ENCODE assay signal across 1 cellular context in the genomic region with DNA sequence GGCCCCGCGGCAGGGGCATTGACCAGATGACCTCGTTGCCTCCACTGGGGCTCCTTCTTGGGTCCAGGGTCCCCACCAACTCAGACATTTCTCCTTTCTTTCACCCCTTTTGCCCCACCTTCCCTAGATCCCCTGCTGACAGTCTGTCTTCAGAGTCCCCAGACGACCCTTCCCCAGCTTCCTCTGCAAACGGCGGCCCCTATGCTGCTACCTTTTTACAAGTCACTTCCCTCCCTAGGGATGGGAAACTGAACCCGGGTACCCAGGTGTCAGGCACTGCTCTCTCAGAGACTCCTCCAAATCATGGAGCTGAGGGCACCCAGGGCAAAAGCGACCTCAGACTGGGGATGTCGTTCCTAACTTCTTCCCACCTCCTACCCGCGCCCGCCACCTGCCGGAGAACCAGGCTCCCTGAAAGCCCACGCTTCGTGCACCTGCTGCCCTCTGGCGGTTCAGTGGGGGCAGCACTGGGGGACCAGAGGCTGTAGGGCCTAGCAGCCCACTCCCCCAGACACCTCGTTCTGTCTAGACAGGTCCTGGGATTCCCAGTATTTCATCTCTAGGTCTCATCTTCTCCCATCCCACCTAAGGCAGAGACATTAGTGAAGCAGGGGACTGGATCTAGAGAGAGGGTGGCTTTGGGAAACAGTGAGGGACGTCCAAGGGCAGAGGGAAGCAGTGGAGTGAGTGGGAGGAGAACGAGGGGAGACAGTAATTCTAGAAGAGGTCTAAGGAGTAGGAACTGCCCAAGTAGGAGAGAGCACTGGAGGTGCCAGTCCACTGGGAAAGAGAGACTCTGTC.
A peak's percentile ranks its signal among the peaks of the same experiment; 100 is the strongest.
TF ChIP-seq lines count a peak whose summit lies in the region.

No MANE protein-coding gene starts in this region.

TF ChIP-seq in K562, 482 proteins besides CTCF, POLR2A, EP300 and RAD21 (continued from another document):
- 0 out of 2 replicates have a peak, but pooled peaks have one; percentile 29 for TF ChIP-seq SMARCC2 (IDR thresholded peaks at IDR 0.05; ENCODE audit: low read depth)
- no peak for TF ChIP-seq SLC30A9 (CRISPR knock-in tag; IDR thresholded peaks at IDR 0.05)
- TF ChIP-seq ZNF431 (CRISPR knock-in tag; IDR thresholded peaks at IDR 0.05): no peak
- TF ChIP-seq, protein P1, sequence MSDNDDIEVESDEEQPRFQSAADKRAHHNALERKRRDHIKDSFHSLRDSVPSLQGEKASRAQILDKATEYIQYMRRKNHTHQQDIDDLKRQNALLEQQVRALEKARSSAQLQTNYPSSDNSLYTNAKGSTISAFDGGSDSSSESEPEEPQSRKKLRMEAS (CRISPR knock-in tag; IDR thresholded peaks at IDR 0.05): peak; percentile 76
- TF ChIP-seq BHLHE40 (IDR thresholded peaks at IDR 0.05; ENCODE audit: low read length): peak; percentile 56
- TF ChIP-seq, protein P2, sequence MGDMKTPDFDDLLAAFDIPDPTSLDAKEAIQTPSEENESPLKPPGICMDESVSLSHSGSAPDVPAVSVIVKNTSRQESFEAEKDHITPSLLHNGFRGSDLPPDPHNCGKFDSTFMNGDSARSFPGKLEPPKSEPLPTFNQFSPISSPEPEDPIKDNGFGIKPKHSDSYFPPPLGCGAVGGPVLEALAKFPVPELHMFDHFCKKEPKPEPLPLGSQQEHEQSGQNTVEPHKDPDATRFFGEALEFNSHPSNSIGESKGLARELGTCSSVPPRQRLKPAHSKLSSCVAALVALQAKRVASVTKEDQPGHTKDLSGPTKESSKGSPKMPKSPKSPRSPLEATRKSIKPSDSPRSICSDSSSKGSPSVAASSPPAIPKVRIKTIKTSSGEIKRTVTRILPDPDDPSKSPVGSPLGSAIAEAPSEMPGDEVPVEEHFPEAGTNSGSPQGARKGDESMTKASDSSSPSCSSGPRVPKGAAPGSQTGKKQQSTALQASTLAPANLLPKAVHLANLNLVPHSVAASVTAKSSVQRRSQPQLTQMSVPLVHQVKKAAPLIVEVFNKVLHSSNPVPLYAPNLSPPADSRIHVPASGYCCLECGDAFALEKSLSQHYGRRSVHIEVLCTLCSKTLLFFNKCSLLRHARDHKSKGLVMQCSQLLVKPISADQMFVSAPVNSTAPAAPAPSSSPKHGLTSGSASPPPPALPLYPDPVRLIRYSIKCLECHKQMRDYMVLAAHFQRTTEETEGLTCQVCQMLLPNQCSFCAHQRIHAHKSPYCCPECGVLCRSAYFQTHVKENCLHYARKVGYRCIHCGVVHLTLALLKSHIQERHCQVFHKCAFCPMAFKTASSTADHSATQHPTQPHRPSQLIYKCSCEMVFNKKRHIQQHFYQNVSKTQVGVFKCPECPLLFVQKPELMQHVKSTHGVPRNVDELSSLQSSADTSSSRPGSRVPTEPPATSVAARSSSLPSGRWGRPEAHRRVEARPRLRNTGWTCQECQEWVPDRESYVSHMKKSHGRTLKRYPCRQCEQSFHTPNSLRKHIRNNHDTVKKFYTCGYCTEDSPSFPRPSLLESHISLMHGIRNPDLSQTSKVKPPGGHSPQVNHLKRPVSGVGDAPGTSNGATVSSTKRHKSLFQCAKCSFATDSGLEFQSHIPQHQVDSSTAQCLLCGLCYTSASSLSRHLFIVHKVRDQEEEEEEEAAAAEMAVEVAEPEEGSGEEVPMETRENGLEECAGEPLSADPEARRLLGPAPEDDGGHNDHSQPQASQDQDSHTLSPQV (IDR thresholded peaks at IDR 0.05): peak; percentile 90
- TF ChIP-seq SMAD4 (CRISPR knock-in tag; conservative IDR thresholded peaks at IDR 0.05): peak; percentile 47; the same call in 1 of the 2 replicates
- TF ChIP-seq, protein P3, sequence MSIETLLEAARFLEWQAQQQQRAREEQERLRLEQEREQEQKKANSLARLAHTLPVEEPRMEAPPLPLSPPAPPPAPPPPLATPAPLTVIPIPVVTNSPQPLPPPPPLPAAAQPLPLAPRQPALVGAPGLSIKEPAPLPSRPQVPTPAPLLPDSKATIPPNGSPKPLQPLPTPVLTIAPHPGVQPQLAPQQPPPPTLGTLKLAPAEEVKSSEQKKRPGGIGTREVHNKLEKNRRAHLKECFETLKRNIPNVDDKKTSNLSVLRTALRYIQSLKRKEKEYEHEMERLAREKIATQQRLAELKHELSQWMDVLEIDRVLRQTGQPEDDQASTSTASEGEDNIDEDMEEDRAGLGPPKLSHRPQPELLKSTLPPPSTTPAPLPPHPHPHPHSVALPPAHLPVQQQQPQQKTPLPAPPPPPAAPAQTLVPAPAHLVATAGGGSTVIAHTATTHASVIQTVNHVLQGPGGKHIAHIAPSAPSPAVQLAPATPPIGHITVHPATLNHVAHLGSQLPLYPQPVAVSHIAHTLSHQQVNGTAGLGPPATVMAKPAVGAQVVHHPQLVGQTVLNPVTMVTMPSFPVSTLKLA (conservative IDR thresholded peaks at IDR 0.05): peak; percentile 57 to 72
- TF ChIP-seq TOE1 (IDR thresholded peaks at IDR 0.05; ENCODE audit: borderline replicate concordance): peak; percentile 71
- TF ChIP-seq TOE1 (CRISPR knock-in tag; IDR thresholded peaks at IDR 0.05; ENCODE audit: borderline replicate concordance, low read depth): no peak
- TF ChIP-seq DACH1 (IDR thresholded peaks at IDR 0.05; ENCODE audit: partially characterized antibody): peak; percentile 33
- no peak for TF ChIP-seq ZNF780A (CRISPR knock-in tag; IDR thresholded peaks at IDR 0.05)
- no peak for TF ChIP-seq DDX20 (tag; IDR thresholded peaks at IDR 0.05; ENCODE audit: low read depth)
- TF ChIP-seq STAG1 (CRISPR knock-in tag; IDR thresholded peaks at IDR 0.05; ENCODE audit: borderline replicate concordance): peak; percentile 97
- TF ChIP-seq RB1 (IDR thresholded peaks at IDR 0.05; ENCODE audit: low read depth): peak; percentile 93
- TF ChIP-seq EWSR1 (IDR thresholded peaks at IDR 0.05; ENCODE audit: borderline replicate concordance, low read depth, partially characterized antibody): no peak
- peak; percentile 20; the same call in 1 of the 2 replicates for TF ChIP-seq CXXC5 (CRISPR knock-in tag; IDR thresholded peaks at IDR 0.05)
- TF ChIP-seq ZNF75A (CRISPR knock-in tag; IDR thresholded peaks at IDR 0.05): no peak
- TF ChIP-seq, protein P4, sequence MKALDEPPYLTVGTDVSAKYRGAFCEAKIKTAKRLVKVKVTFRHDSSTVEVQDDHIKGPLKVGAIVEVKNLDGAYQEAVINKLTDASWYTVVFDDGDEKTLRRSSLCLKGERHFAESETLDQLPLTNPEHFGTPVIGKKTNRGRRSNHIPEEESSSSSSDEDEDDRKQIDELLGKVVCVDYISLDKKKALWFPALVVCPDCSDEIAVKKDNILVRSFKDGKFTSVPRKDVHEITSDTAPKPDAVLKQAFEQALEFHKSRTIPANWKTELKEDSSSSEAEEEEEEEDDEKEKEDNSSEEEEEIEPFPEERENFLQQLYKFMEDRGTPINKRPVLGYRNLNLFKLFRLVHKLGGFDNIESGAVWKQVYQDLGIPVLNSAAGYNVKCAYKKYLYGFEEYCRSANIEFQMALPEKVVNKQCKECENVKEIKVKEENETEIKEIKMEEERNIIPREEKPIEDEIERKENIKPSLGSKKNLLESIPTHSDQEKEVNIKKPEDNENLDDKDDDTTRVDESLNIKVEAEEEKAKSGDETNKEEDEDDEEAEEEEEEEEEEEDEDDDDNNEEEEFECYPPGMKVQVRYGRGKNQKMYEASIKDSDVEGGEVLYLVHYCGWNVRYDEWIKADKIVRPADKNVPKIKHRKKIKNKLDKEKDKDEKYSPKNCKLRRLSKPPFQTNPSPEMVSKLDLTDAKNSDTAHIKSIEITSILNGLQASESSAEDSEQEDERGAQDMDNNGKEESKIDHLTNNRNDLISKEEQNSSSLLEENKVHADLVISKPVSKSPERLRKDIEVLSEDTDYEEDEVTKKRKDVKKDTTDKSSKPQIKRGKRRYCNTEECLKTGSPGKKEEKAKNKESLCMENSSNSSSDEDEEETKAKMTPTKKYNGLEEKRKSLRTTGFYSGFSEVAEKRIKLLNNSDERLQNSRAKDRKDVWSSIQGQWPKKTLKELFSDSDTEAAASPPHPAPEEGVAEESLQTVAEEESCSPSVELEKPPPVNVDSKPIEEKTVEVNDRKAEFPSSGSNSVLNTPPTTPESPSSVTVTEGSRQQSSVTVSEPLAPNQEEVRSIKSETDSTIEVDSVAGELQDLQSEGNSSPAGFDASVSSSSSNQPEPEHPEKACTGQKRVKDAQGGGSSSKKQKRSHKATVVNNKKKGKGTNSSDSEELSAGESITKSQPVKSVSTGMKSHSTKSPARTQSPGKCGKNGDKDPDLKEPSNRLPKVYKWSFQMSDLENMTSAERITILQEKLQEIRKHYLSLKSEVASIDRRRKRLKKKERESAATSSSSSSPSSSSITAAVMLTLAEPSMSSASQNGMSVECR (CRISPR knock-in tag; IDR thresholded peaks at IDR 0.05): peak; percentile 91
- TF ChIP-seq TEAD1 (CRISPR knock-in tag; IDR thresholded peaks at IDR 0.05): peak in 1 of 2 experiments; percentile 48; a peak in 1 of 4 replicates
- TF ChIP-seq, protein P5, sequence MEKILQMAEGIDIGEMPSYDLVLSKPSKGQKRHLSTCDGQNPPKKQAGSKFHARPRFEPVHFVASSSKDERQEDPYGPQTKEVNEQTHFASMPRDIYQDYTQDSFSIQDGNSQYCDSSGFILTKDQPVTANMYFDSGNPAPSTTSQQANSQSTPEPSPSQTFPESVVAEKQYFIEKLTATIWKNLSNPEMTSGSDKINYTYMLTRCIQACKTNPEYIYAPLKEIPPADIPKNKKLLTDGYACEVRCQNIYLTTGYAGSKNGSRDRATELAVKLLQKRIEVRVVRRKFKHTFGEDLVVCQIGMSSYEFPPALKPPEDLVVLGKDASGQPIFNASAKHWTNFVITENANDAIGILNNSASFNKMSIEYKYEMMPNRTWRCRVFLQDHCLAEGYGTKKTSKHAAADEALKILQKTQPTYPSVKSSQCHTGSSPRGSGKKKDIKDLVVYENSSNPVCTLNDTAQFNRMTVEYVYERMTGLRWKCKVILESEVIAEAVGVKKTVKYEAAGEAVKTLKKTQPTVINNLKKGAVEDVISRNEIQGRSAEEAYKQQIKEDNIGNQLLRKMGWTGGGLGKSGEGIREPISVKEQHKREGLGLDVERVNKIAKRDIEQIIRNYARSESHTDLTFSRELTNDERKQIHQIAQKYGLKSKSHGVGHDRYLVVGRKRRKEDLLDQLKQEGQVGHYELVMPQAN (IDR thresholded peaks at IDR 0.05; ENCODE audit: borderline replicate concordance): peak; percentile 51
- TF ChIP-seq, protein P6, sequence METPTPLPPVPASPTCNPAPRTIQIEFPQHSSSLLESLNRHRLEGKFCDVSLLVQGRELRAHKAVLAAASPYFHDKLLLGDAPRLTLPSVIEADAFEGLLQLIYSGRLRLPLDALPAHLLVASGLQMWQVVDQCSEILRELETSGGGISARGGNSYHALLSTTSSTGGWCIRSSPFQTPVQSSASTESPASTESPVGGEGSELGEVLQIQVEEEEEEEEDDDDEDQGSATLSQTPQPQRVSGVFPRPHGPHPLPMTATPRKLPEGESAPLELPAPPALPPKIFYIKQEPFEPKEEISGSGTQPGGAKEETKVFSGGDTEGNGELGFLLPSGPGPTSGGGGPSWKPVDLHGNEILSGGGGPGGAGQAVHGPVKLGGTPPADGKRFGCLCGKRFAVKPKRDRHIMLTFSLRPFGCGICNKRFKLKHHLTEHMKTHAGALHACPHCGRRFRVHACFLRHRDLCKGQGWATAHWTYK (CRISPR knock-in tag; IDR thresholded peaks at IDR 0.05): 0 out of 2 replicates have a peak, but pooled peaks have one; percentile 14
- TF ChIP-seq, protein P7, sequence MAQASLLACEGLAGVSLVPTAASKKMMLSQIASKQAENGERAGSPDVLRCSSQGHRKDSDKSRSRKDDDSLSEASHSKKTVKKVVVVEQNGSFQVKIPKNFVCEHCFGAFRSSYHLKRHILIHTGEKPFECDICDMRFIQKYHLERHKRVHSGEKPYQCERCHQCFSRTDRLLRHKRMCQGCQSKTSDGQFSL (CRISPR knock-in tag; IDR thresholded peaks at IDR 0.05): 0 out of 2 replicates have a peak, but pooled peaks have one; percentile 65
- TF ChIP-seq, protein P7 (tag; IDR thresholded peaks at IDR 0.05): no peak
- no peak for TF ChIP-seq SMAD3 (CRISPR knock-in tag; conservative IDR thresholded peaks at IDR 0.05)
- 0 out of 4 replicates have a peak, but pooled peaks of 1 of the 2 experiments have one; percentile 73 for TF ChIP-seq TBL1XR1 (IDR thresholded peaks at IDR 0.05; ENCODE audit: low read length in 2 of 2)
- 0 out of 4 replicates have a peak, but pooled peaks of 1 of the 2 experiments have one; percentile 27 for TF ChIP-seq HDAC1 (IDR thresholded peaks at IDR 0.05)
- TF ChIP-seq EP400 (IDR thresholded peaks at IDR 0.05): peak; percentile 54; the same call in 1 of the 2 replicates
- TF ChIP-seq, protein P8, sequence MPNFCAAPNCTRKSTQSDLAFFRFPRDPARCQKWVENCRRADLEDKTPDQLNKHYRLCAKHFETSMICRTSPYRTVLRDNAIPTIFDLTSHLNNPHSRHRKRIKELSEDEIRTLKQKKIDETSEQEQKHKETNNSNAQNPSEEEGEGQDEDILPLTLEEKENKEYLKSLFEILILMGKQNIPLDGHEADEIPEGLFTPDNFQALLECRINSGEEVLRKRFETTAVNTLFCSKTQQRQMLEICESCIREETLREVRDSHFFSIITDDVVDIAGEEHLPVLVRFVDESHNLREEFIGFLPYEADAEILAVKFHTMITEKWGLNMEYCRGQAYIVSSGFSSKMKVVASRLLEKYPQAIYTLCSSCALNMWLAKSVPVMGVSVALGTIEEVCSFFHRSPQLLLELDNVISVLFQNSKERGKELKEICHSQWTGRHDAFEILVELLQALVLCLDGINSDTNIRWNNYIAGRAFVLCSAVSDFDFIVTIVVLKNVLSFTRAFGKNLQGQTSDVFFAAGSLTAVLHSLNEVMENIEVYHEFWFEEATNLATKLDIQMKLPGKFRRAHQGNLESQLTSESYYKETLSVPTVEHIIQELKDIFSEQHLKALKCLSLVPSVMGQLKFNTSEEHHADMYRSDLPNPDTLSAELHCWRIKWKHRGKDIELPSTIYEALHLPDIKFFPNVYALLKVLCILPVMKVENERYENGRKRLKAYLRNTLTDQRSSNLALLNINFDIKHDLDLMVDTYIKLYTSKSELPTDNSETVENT (CRISPR knock-in tag; IDR thresholded peaks at IDR 0.05): peak; percentile 47; the same call in 1 of the 2 replicates
- peak; percentile 99 for TF ChIP-seq SMC3 (conservative IDR thresholded peaks at IDR 0.05; ENCODE audit: insufficient read depth, low read depth, low read length)
- TF ChIP-seq NFYB (IDR thresholded peaks at IDR 0.05; ENCODE audit: extremely low read depth, insufficient read length): no peak
- peak; percentile 54; the same call in 1 of the 2 replicates for TF ChIP-seq SMARCA5 (IDR thresholded peaks at IDR 0.05)
